18 cellular contexts compared by ENCODE assay signal in the genomic region with DNA sequence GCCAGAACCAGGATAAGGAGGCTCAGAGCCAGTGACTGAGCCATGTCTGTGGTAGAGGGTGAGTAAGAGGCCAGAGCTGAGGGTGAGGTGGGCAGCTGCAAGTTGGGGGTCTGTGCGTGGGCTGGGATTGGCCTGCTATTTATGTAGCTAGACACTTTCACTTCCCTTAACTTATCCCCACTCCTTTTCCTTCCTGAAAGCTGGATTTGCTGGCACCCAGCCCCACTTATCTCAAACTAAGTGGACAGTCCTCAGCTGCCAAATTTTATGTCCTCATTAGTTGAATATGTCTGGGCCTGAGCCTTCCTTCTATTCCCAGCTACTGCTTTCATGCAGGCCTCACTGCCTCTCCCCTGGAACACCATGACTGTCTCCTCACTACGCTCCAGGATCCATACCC. TPM values are rescaled to one million over a fixed set of nuclear protein-coding genes. Genes with fewer than 3 reads are reported as not detected.
DNase-seq lines count a peak whose midpoint lies in the region; ATAC-seq and TF ChIP-seq lines count a peak whose summit lies in the region.
"Had no signal": no experiment of that assay in that cellular context is flagged by ENCODE, and none has a peak within 500 bp of the region (broad histone marks: within the 10 kb centered on the region; RNA-seq: fewer than 3 reads in every experiment).

A gene with protein sequence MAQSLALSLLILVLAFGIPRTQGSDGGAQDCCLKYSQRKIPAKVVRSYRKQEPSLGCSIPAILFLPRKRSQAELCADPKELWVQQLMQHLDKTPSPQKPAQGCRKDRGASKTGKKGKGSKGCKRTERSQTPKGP (minus strand): TSS at position 114 of the 400 bp plus-strand sequence. CDS start 70 bp downstream, at position 44.

- POLR2A ChIA-PET in RWPE1 (lab: Yijun Ruan, JAX; ENCODE audit: low non-redundant PET) = interaction anchor here (0.6 kb wide), 1 partner anchor 362 kb away, joined by 3 read pairs; no protein-coding TSS in a partner anchor

- no peaks in the 10 kb centered on the region for H3K9me3 ChIP-seq in esophagus (ENCODE audit: control insufficient read depth in 2 of 2, insufficient read depth in 1 of 2, low read depth in 1 of 2, low read length in 1 of 2)
- H3K9me3 ChIP-seq in right lobe of liver = no peaks in the 10 kb centered on the region
- H3K9me3 ChIP-seq in stomach = no peaks in the 10 kb centered on the region

- CTCF ChIA-PET in RWPE1 (lab: Yijun Ruan, JAX) = interaction anchor here (0.5 to 0.6 kb wide), 2 partner anchors 17 to 188 kb away, joined by 3 to 5 read pairs; no protein-coding TSS in a partner anchor

- WGBS in esophagus, 2 donors = 70 to 86% methylated on average over 2 of the region's 2 CpGs
- WGBS in right lobe of liver (ENCODE audit: insufficient coverage, low coverage, low lambda C conversion rate, missing lambda C conversion rate) = 69% methylated on average over 2 of the region's 2 CpGs
- WGBS in stomach, 5 donors = 33 to 51% (median 43%) methylated on average over 2 of the region's 2 CpGs

- TF ChIP-seq CTCF in right lobe of liver (IDR thresholded peaks at IDR 0.05) = no peak
- TF ChIP-seq CTCF in stomach (IDR thresholded peaks at IDR 0.05) = no peak
- TF ChIP-seq CTCF in RWPE1 (conservative IDR thresholded peaks at IDR 0.05; ENCODE audit: low read depth) = no peak

- H3K4me3 ChIP-seq in esophagus (ENCODE audit: low read depth in 1 of 2, low read length in 2 of 2) (no peak within 1 kb of the TSS), right lobe of liver (no peak within 1 kb of the TSS), stomach (no peak within 1 kb of the TSS)

- TF ChIP-seq EP300 in stomach (IDR thresholded peaks at IDR 0.05) = no peak

- H3K27ac ChIP-seq in esophagus (ENCODE audit: low read depth in 2 of 2, low read length in 1 of 2) = no peak within 1 kb of the TSS
- peak within 1 kb of the TSS in 1 of 3 donors; percentile 5 for H3K27ac ChIP-seq in right lobe of liver
- peak within 1 kb of the TSS in 1 of 5 donors; percentile 14 for H3K27ac ChIP-seq in stomach
- no peak within 1 kb of the TSS for H3K27ac ChIP-seq in RWPE1

- no peaks in the 10 kb centered on the region for H3K4me1 ChIP-seq in esophagus (ENCODE audit: control insufficient read depth in 2 of 2, insufficient read depth in 2 of 2, low read length in 1 of 2)
- no peaks in the 10 kb centered on the region for H3K4me1 ChIP-seq in right lobe of liver
- H3K4me1 ChIP-seq in stomach = peaks cover 3 to 20% (median 7%) of the 10 kb centered on the region in 4 donors

- ATAC-seq in right lobe of liver (peak; percentile 69 to 91 (median 76)), GM18861 (IDR thresholded peaks at IDR 0.05; ENCODE audit: unreplicated experiment) (no peak)
- ATAC-seq: stimulated activated naive CD8-positive, alpha-beta T cell treated with anti-CD3 and anti-CD28 coated beads, Interleukin-15, amount 100 ng/mL, for 72 hours had no signal

- no peaks in the 10 kb centered on the region for H3K27me3 ChIP-seq in esophagus (ENCODE audit: control insufficient read depth in 1 of 2, insufficient read depth in 2 of 2, low read length in 2 of 2)
- no peaks in the 10 kb centered on the region for H3K27me3 ChIP-seq in right lobe of liver
- H3K27me3 ChIP-seq in stomach = no peaks in the 10 kb centered on the region

- TF ChIP-seq POLR2A in right lobe of liver (IDR thresholded peaks at IDR 0.05) (no peak), stomach (IDR thresholded peaks at IDR 0.05) (no peak)

- DNase-seq in NCI-H2029 treated with DMSO at 0.1 percent for 48 hours (lab: John Stamatoyannopoulos, UW) (peak; percentile 2), right lobe of liver (peak in 2 of 3 donors; percentile 68), stomach (peak; percentile 83), germinal center (ENCODE audit: low spot score) (no peak), T-helper 1 cell (no peak), RWPE1 (ENCODE audit: low spot score) (no peak)
- DNase-seq: GOT3; Karpas-422; NCI-H2171 treated with DMSO at 0.1 percent for 48 hours; stimulated activated naive CD8-positive, alpha-beta T cell treated with anti-CD3 and anti-CD28 coated beads, Interleukin-15, amount 100 ng/mL, for 72 hours had no signal

- intact Hi-C loops in right lobe of liver (cut with DNase I) = no loop called here
- intact Hi-C loops in stomach (cut with DNase I; ENCODE audit: low total_unique reads) = no loop called here

- H3K36me3 ChIP-seq in esophagus (ENCODE audit: control insufficient read depth in 2 of 2, insufficient read depth in 2 of 2, low read length in 1 of 2) (no peaks in the 10 kb centered on the region), right lobe of liver (no peaks in the 10 kb centered on the region), stomach (no peaks in the 10 kb centered on the region)

RNA-seq across cellular contexts. Expression of the gene that starts here (rescaled TPM):
- polyA plus RNA-seq in esophagus = 10 to 100 TPM; 13.2 to 50.9 TPM
- 10 to 100 TPM in 2 of 6 experiments, 1 to 10 TPM in 4; 1.5 to 22.3 (median 7.6) TPM for total RNA-seq in right lobe of liver
- total RNA-seq in stomach = 10 to 100 TPM in 3 of 5 donors, 1 to 10 TPM in 1, not detected in 1; 1.7 to 51.3 (median 29.7) TPM
- 10 to 100 TPM; 10.8 to 29.9 (median 23.4) TPM for polyA plus RNA-seq in stomach
- total RNA-seq: bronchial epithelial cell; G401; mononuclear cell; OCI-LY7; T-helper 2 cell treated with Interferon-gamma antibody and Interleukin-4, amounts not matched to agents 100 ng/mL and 5 ng/mL, for 36 hours had no signal
- polyA plus RNA-seq: CD14-positive monocyte had no signal

Comparison
In these comparisons a context has a peak if more than half of its experiments do, and no peak if none do; other contexts are left out.
1. DNase-seq: peak in NCI-H2029 treated with DMSO at 0.1 percent for 48 hours (single experiment), right lobe of liver (2 of 3) and stomach (single experiment); none in germinal center (single experiment), T-helper 1 cell (0 of 5) and RWPE1 (single experiment).